Comparison of ENCODE assay signal across 8 cellular contexts in genomic region chr10:24947304-24948097, GRCh38. TPM values are rescaled to one million over a fixed set of nuclear protein-coding genes. Genes with fewer than 3 reads are reported as not detected.
DNase-seq lines count a peak whose midpoint lies in the region; ATAC-seq, FAIRE-seq and TF ChIP-seq lines count a peak whose summit lies in the region.

No MANE protein-coding gene starts in this region.

- peaks cover 22% of the 10 kb centered on the region for H3K4me1 ChIP-seq in keratinocyte (ENCODE audit: control insufficient read depth, extremely low read depth, insufficient read depth, low read length)
- H3K4me1 ChIP-seq in small intestine (ENCODE audit: control insufficient read depth in 2 of 2, insufficient read depth in 1 of 2, low read depth in 1 of 2, low read length in 1 of 2): no peaks in the 10 kb centered on the region

- H3K27ac ChIP-seq in keratinocyte (ENCODE audit: control insufficient read depth, insufficient read depth, low read length): peak overlapping the region; percentile 22
- peak overlapping the region in 1 of 2 donors; percentile 15 for H3K27ac ChIP-seq in small intestine (ENCODE audit: low read depth in 1 of 2, low read length in 1 of 2)

- H3K27ac Mint-ChIP-seq in Calu3 (ENCODE audit: unreplicated experiment): peak overlapping the region; percentile 6
- peak overlapping the region in 4 of 10 donors; percentile 2 to 23 (median 7) for H3K27ac Mint-ChIP-seq in naive thymus-derived CD8-positive, alpha-beta T cell

- H3K4me3 Mint-ChIP-seq in Calu3 (ENCODE audit: low read depth, unreplicated experiment): no peak overlapping the region
- H3K4me3 Mint-ChIP-seq in naive thymus-derived CD8-positive, alpha-beta T cell: no peak overlapping the region

- dilution Hi-C loops in keratinocyte (cut with MboI; ENCODE audit: extremely low pct_ligation_motif_present, low sequenced_read_pairs): no loop called here

- intact Hi-C loops in Calu3 (cut with micrococcal nuclease; ENCODE audit: unreplicated experiment): no loop called here

- H3K27me3 Mint-ChIP-seq in Calu3 (ENCODE audit: unreplicated experiment): no peaks in the 10 kb centered on the region
- no peaks in the 10 kb centered on the region for H3K27me3 Mint-ChIP-seq in naive thymus-derived CD8-positive, alpha-beta T cell

- BruUV-seq in Calu3 (replicated peaks; lab: Mats Ljungman, UMichigan): no TSS peak

- no peak overlapping the region for H2AFZ ChIP-seq in keratinocyte (ENCODE audit: control insufficient read depth, low read length)

- TF ChIP-seq CTCF in Calu3 (IDR thresholded peaks at IDR 0.05; ENCODE audit: unreplicated experiment): no peak
- no peak for TF ChIP-seq CTCF in keratinocyte (optimal IDR thresholded peaks at IDR 0.05 in 1 of 3, IDR thresholded peaks at IDR 0.05 in 1 of 3, conservative IDR thresholded peaks at IDR 0.05 in 1 of 3; ENCODE audit: extremely low read depth in 1 of 3, insufficient read depth in 2 of 3, low read length in 3 of 3)

- FAIRE-seq in keratinocyte (lab: Jason Lieb, UNC): no peak
- FAIRE-seq in small intestine (lab: Jason Lieb, UNC): no peak

- H3K36me3 Mint-ChIP-seq in Calu3 (ENCODE audit: insufficient read depth, unreplicated experiment): peaks cover 8% of the 10 kb centered on the region
- no peaks in the 10 kb centered on the region for H3K36me3 Mint-ChIP-seq in naive thymus-derived CD8-positive, alpha-beta T cell

- H3K4me3 ChIP-seq in keratinocyte (ENCODE audit: control insufficient read depth in 2 of 3, extremely low read depth in 1 of 3, insufficient read depth in 2 of 3, low read depth in 1 of 3, low read length in 3 of 3) (no peak overlapping the region), small intestine (ENCODE audit: low read depth in 1 of 2, low read length in 2 of 2) (no peak overlapping the region)

- peaks cover 2% of the 10 kb centered on the region for H3K9me3 Mint-ChIP-seq in Calu3 (ENCODE audit: low read depth, unreplicated experiment)
- H3K9me3 Mint-ChIP-seq in naive thymus-derived CD8-positive, alpha-beta T cell: no peaks in the 10 kb centered on the region

- H3K27me3 ChIP-seq in keratinocyte (ENCODE audit: control insufficient read depth, extremely low read depth, insufficient read depth, low read length): no peaks in the 10 kb centered on the region
- no peaks in the 10 kb centered on the region for H3K27me3 ChIP-seq in small intestine (ENCODE audit: control insufficient read depth in 2 of 2, insufficient read depth in 2 of 2, low read length in 2 of 2)

- ATAC-seq in GM21786 (IDR thresholded peaks at IDR 0.05; ENCODE audit: unreplicated experiment) (peak; percentile 81), SK-N-SH treated with all-trans-retinoic acid at 6 μM for 48 hours (peak; percentile 68)
- ATAC-seq in naive thymus-derived CD8-positive, alpha-beta T cell: no peak

- peaks cover 44% of the 10 kb centered on the region for H3K4me1 Mint-ChIP-seq in Calu3 (ENCODE audit: low read depth, unreplicated experiment)
- peaks cover 3 to 20% (median 16%) of the 10 kb centered on the region in 4 donors for H3K4me1 Mint-ChIP-seq in naive thymus-derived CD8-positive, alpha-beta T cell

- no peaks in the 10 kb centered on the region for H3K9me1 ChIP-seq in keratinocyte (ENCODE audit: control insufficient read depth, extremely low read depth, insufficient read depth, low read length)

- DNase-seq in Calu3 (no peak), keratinocyte (ENCODE audit: low read depth, low spot score) (no peak), small intestine (no peak), islet precursor cell (no peak), SIG-M5 (lab: John Stamatoyannopoulos, UW) (no peak)
- DNase-seq in naive thymus-derived CD8-positive, alpha-beta T cell: no peak

- CTCF ChIA-PET in Calu3 (lab: Charles Lee): interaction anchor here (0.6 to 1.5 kb wide), 3 partner anchors 23 to 225 kb away, joined by 3 to 5 read pairs (median 3); no protein-coding TSS in a partner anchor

- POLR2A ChIA-PET in naive thymus-derived CD8-positive, alpha-beta T cell (lab: Charles Lee): no interaction called here

- H3K36me3 ChIP-seq in keratinocyte (ENCODE audit: control insufficient read depth in 2 of 2, extremely low read depth in 1 of 2, insufficient read depth in 2 of 2, low read length in 2 of 2) (no peaks in the 10 kb centered on the region), small intestine (ENCODE audit: control insufficient read depth in 2 of 2, insufficient read depth in 2 of 2, low read length in 2 of 2) (no peaks in the 10 kb centered on the region)

- H3K79me2 ChIP-seq in keratinocyte (ENCODE audit: control insufficient read depth, insufficient read depth, low read length): no peaks in the 10 kb centered on the region

- peak overlapping the region; percentile 1 for H3K9ac ChIP-seq in keratinocyte (ENCODE audit: control insufficient read depth, extremely low read depth, insufficient read depth, low read length)

- no peaks in the 10 kb centered on the region for H3K9me3 ChIP-seq in keratinocyte (ENCODE audit: control insufficient read depth, low read depth, low read length)
- no peaks in the 10 kb centered on the region for H3K9me3 ChIP-seq in small intestine (ENCODE audit: control insufficient read depth, low read depth)

- 54 to 67% (median 61%) methylated on average over 4 of the region's 4 CpGs for WGBS in small intestine, 3 donors

- no peaks in the 10 kb centered on the region for H4K20me1 ChIP-seq in keratinocyte (ENCODE audit: control insufficient read depth, extremely low read depth, insufficient read depth, low read length)

- no peak overlapping the region for H3K4me2 ChIP-seq in keratinocyte (ENCODE audit: control insufficient read depth, extremely low read depth, insufficient read depth, low read depth, low read length)

TF ChIP-seq in SK-N-SH treated with all-trans-retinoic acid at 6 μM for 48 hours, 23 proteins besides CTCF, POLR2A, EP300 and RAD21:
- TF ChIP-seq ZFP3 (CRISPR knock-in tag; IDR thresholded peaks at IDR 0.05) (no peak), ISL1 (CRISPR knock-in tag; IDR thresholded peaks at IDR 0.05) (peak; percentile 65)

RNA-seq across cellular contexts. Expression of gene PRTFDC1, which starts 4.9 kb away (rescaled TPM):
- 22.7 and 24.6 TPM in 2 replicates for total RNA-seq in Calu3 (2022)
- polyA plus RNA-seq in keratinocyte: 1.4 to 2.2 TPM (median 1.8 TPM) in 3 replicates
- polyA plus RNA-seq in keratinocyte (2011; ENCODE audit: low read depth): 0.26 TPM
- 1.2 and 2.1 TPM in 2 replicates for polyA plus RNA-seq in keratinocyte (2011; cell fraction: cytosol; rRNA removed)
- 1.0 and 1.3 TPM in 2 replicates for polyA plus RNA-seq in keratinocyte (2011; cell fraction: nucleus; rRNA removed)
- polyA plus RNA-seq in keratinocyte (2012; ENCODE audit: low replicate concordance): 0.16 and 1.8 TPM in 2 replicates
- 0.26 to 1.7 TPM (median 0.99 TPM) in 3 replicates for polyA minus RNA-seq in keratinocyte
- not detected for polyA minus RNA-seq in keratinocyte (2011; cell fraction: cytosol; rRNA and poly(A)+ RNA removed)
- polyA minus RNA-seq in keratinocyte (2011; cell fraction: nucleus; rRNA and poly(A)+ RNA removed): 0.53 TPM in 1 of 2 replicates, not detected in the other
- polyA plus RNA-seq in small intestine: 10 to 100 TPM in 2 of 3 donors, 1 to 10 TPM in 1; 9.7 to 14.2 (median 11.6) TPM
- 1 to 10 TPM; 1.8 to 3.1 TPM for total RNA-seq in naive thymus-derived CD8-positive, alpha-beta T cell
- 1 to 10 TPM in 1 of 3 donors, under 1 TPM in 2; 0.93 to 1.7 (median 0.94) TPM for polyA plus RNA-seq in naive thymus-derived CD8-positive, alpha-beta T cell

Comparison
In these comparisons a context has a peak if more than half of its experiments do, and no peak if none do; other contexts are left out.
1. ATAC-seq: peak in GM21786 (single experiment) and SK-N-SH treated with all-trans-retinoic acid at 6 μM for 48 hours (single experiment); none in naive thymus-derived CD8-positive, alpha-beta T cell (0 of 2).